14 cellular contexts compared by ENCODE assay signal in the genomic region with DNA sequence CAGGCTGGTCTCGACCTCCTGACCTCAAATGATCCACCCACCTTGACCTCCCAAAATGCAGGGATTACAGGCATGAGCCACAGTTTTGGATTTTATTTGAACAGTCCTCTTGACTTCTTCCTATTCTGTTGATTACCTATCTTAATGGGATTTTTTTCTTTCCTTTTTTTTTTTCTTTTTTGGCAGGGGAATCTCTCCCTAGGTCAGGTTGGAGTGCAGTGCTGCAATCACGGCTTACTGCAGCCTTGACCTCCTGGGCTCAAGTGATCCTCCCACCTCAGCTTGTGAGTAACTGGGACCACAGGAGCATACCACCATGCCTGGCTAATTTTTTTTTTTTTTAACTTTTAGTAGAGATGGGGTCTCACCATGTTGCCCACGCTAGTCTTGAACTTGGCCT. TPM values are rescaled to one million over a fixed set of nuclear protein-coding genes. Genes with fewer than 3 reads are reported as not detected.
DNase-seq lines count a peak whose midpoint lies in the region; ATAC-seq, FAIRE-seq and TF ChIP-seq lines count a peak whose summit lies in the region.
"Had no signal": no experiment of that assay in that cellular context is flagged by ENCODE, and none has a peak within 500 bp of the region (broad histone marks: within the 10 kb centered on the region; RNA-seq: fewer than 3 reads in every experiment).

No MANE protein-coding gene starts in this region.

- H3K4me3 Mint-ChIP-seq in activated B cell treated with CpG ODN at 0.5 μM for 24 hours = peak overlapping the region; percentile 47
- peak overlapping the region in 1 of 3 donors; percentile 21 for H3K4me3 Mint-ChIP-seq in T-cell

- H3K27ac ChIP-seq in HepG2 (ENCODE audit: extremely low read length, insufficient read depth, low read length) (no peak overlapping the region), right lobe of liver (no peak overlapping the region), hepatocyte (no peak overlapping the region), small intestine (ENCODE audit: low read depth in 1 of 2, low read length in 1 of 2) (no peak overlapping the region)
- H3K27ac ChIP-seq: SJCRH30 had no signal

- no peak overlapping the region for H3K9ac ChIP-seq in HepG2 (ENCODE audit: insufficient read depth, low read depth, low read length)

- CTCF ChIA-PET in HepG2 (lab: Yijun Ruan, JAX; ENCODE audit: low intra/inter-chr PET ratio, low total read pairs) (no interaction called here), activated B cell treated with CpG ODN at 0.5 μM for 24 hours (lab: Charles Lee) (interaction anchor here (1.9 kb wide), 1 partner anchor 52 kb away, joined by 5 read pairs; no protein-coding TSS in a partner anchor), T-cell (lab: Charles Lee) (interaction anchor here in 1 of 2 donors (0.7 kb wide), 1 partner anchor 334 kb away, joined by 3 read pairs; no protein-coding TSS in a partner anchor)

- H3K4me1 ChIP-seq in HepG2 (ENCODE audit: insufficient read depth, low read length) = peaks cover 67% of the 10 kb centered on the region
- peaks cover 0 to 7% (median 0%) of the 10 kb centered on the region in 4 donors for H3K4me1 ChIP-seq in right lobe of liver
- H3K4me1 ChIP-seq in hepatocyte (ENCODE audit: insufficient read depth) = peaks cover 11% of the 10 kb centered on the region
- H3K4me1 ChIP-seq in small intestine (ENCODE audit: control insufficient read depth in 2 of 2, insufficient read depth in 1 of 2, low read depth in 1 of 2, low read length in 1 of 2) = peaks cover 7 to 8% of the 10 kb centered on the region in 2 donors

- FAIRE-seq in HepG2 (lab: Jason Lieb, UNC) (no peak), GM19239 (lab: Jason Lieb, UNC) (no peak), small intestine (lab: Jason Lieb, UNC) (no peak)
- FAIRE-seq: D721Med had no signal

- intact Hi-C loops in HepG2 (cut with micrococcal nuclease; ENCODE audit: unreplicated experiment) (no loop called here), right lobe of liver (cut with DNase I) (no loop called here), activated B cell treated with CpG ODN at 0.5 μM for 24 hours (cut with micrococcal nuclease) (no loop called here)

- H2AFZ ChIP-seq in HepG2 (ENCODE audit: low read length) (no peak overlapping the region), hepatocyte (no peak overlapping the region)

- H3K4me3 ChIP-seq in HepG2 (replicated peaks in 1 of 3; ENCODE audit: insufficient read depth in 1 of 3, low read depth in 2 of 3, low read length in 3 of 3) (peak overlapping the region in 2 of 3 experiments; percentile 17 to 72; a peak in 1 of 6 replicates), right lobe of liver (no peak overlapping the region), hepatocyte (no peak overlapping the region), small intestine (ENCODE audit: low read depth in 1 of 2, low read length in 2 of 2) (no peak overlapping the region)
- H3K4me3 ChIP-seq: SJCRH30 had no signal

- DNase-seq in HepG2 (ENCODE audit: low spot score) = no peak
- DNase-seq in right lobe of liver = no peak
- no peak for DNase-seq in activated B cell treated with CpG ODN at 0.5 μM for 24 hours
- DNase-seq in hepatocyte (ENCODE audit: low spot score) = no peak
- DNase-seq in T-cell = no peak
- no peak for DNase-seq in GM19239 (ENCODE audit: insufficient read length, low spot score)
- no peak for DNase-seq in DMS79 treated with DMSO at 0.1 percent for 48 hours (lab: John Stamatoyannopoulos, UW)
- no peak for DNase-seq in small intestine
- DNase-seq: dorsolateral prefrontal cortex, GOT3, NCI-H1930, nucleus accumbens had no signal

- no peaks in the 10 kb centered on the region for H3K27me3 Mint-ChIP-seq in activated B cell treated with CpG ODN at 0.5 μM for 24 hours
- H3K27me3 Mint-ChIP-seq in T-cell = no peaks in the 10 kb centered on the region

- POLR2A ChIA-PET in HepG2 (lab: Yijun Ruan, JAX) (interaction anchor here (5.6 kb wide), 1 partner anchor 23 kb away, joined by 53 read pairs; the partner anchor contains the start of gene MOB1A), activated B cell treated with CpG ODN at 0.5 μM for 24 hours (lab: Charles Lee) (interaction anchor here (0.7 to 16.6 kb wide), 4 partner anchors 15 to 51 kb away, joined by 3 to 723 read pairs (median 4); partner anchors contain the start of gene MOB1A), T-cell (lab: Charles Lee) (interaction anchor here (0.6 kb wide), 2 partner anchors 630 to 1376 kb away, joined by 3 to 5 read pairs; no protein-coding TSS in a partner anchor)

- WGBS in HepG2 (ENCODE audit: low lambda C conversion rate) = 43% methylated on average over 3 of the region's 3 CpGs
- 78% methylated on average over 3 of the region's 3 CpGs for WGBS in right lobe of liver (ENCODE audit: insufficient coverage, low coverage, low lambda C conversion rate, missing lambda C conversion rate)
- WGBS in hepatocyte (ENCODE audit: low lambda C conversion rate, missing lambda C conversion rate) = 94% methylated on average over 3 of the region's 3 CpGs
- 78 to 84% (median 78%) methylated on average over 3 of the region's 3 CpGs for WGBS in small intestine, 3 donors

- BruUV-seq in HepG2 (replicated peaks; lab: Mats Ljungman, UMichigan) = no TSS peak

- no peaks in the 10 kb centered on the region for H3K9me2 ChIP-seq in hepatocyte (replicated peaks; ENCODE audit: insufficient read depth)

- H3K79me2 ChIP-seq in HepG2 (ENCODE audit: insufficient read depth, low read length) (peaks cover 70% of the 10 kb centered on the region), hepatocyte (peaks cover 66% of the 10 kb centered on the region)

- H3K9me3 ChIP-seq in HepG2 (ENCODE audit: low read length) (no peaks in the 10 kb centered on the region), right lobe of liver (no peaks in the 10 kb centered on the region), hepatocyte (ENCODE audit: low read depth) (no peaks in the 10 kb centered on the region), small intestine (ENCODE audit: control insufficient read depth, low read depth) (no peaks in the 10 kb centered on the region)
- H3K9me3 ChIP-seq: SJCRH30 had no signal

- H3K4me1 Mint-ChIP-seq in activated B cell treated with CpG ODN at 0.5 μM for 24 hours = peaks cover 53% of the 10 kb centered on the region
- H3K4me1 Mint-ChIP-seq in T-cell = peaks cover 51 to 56% (median 54%) of the 10 kb centered on the region in 3 donors

- ATAC-seq in HepG2 (no peak), right lobe of liver (no peak), activated B cell treated with CpG ODN at 0.5 μM for 24 hours (ENCODE audit: low read depth) (no peak), T-cell (replicated peaks in 1 of 4) (no peak)

- no peaks in the 10 kb centered on the region; a peak in 1 of 5 replicates for H3K27me3 ChIP-seq in HepG2 (ENCODE audit: control insufficient read depth in 1 of 2, insufficient read depth in 2 of 2, low read length in 2 of 2)
- no peaks in the 10 kb centered on the region for H3K27me3 ChIP-seq in right lobe of liver
- H3K27me3 ChIP-seq in hepatocyte = no peaks in the 10 kb centered on the region
- no peaks in the 10 kb centered on the region for H3K27me3 ChIP-seq in small intestine (ENCODE audit: control insufficient read depth in 2 of 2, insufficient read depth in 2 of 2, low read length in 2 of 2)
- H3K27me3 ChIP-seq: dorsolateral prefrontal cortex, SJCRH30 had no signal

- H3K9me3 Mint-ChIP-seq in activated B cell treated with CpG ODN at 0.5 μM for 24 hours (no peaks in the 10 kb centered on the region), T-cell (no peaks in the 10 kb centered on the region)

- H3K36me3 ChIP-seq in HepG2 (replicated peaks in 1 of 2; ENCODE audit: control insufficient read depth in 1 of 2, insufficient read depth in 2 of 2, low read length in 2 of 2) (peaks cover 1 to 29% of the 10 kb centered on the region in 2 experiments; a peak in 4 of 5 replicates), right lobe of liver (no peaks in the 10 kb centered on the region), hepatocyte (replicated peaks; ENCODE audit: insufficient read depth, low read depth) (no peaks in the 10 kb centered on the region), small intestine (ENCODE audit: control insufficient read depth in 2 of 2, insufficient read depth in 2 of 2, low read length in 2 of 2) (no peaks in the 10 kb centered on the region)

- TF ChIP-seq EP300 in HepG2 (IDR thresholded peaks at IDR 0.05; ENCODE audit: low read depth in 2 of 2, low read length in 2 of 2) (no peak), HepG2 (CRISPR knock-in tag; IDR thresholded peaks at IDR 0.05; ENCODE audit: borderline replicate concordance) (no peak)

- no peak for TF ChIP-seq RAD21 in HepG2 (CRISPR knock-in tag; IDR thresholded peaks at IDR 0.05)

- H3K27ac Mint-ChIP-seq in activated B cell treated with CpG ODN at 0.5 μM for 24 hours = no peak overlapping the region
- peak overlapping the region in 1 of 2 donors; percentile 78 for H3K27ac Mint-ChIP-seq in T-cell

- TF ChIP-seq POLR2A in HepG2 (IDR thresholded peaks at IDR 0.05; ENCODE audit: insufficient read depth in 1 of 2, low read depth in 2 of 2, low read length in 2 of 2) (no peak), right lobe of liver (IDR thresholded peaks at IDR 0.05) (no peak)

- no peak for TF ChIP-seq CTCF in HepG2 (CRISPR knock-in tag; IDR thresholded peaks at IDR 0.05)
- no peak for TF ChIP-seq CTCF in right lobe of liver (IDR thresholded peaks at IDR 0.05)
- no peak for TF ChIP-seq CTCF in activated B cell treated with CpG ODN at 0.5 μM for 24 hours (IDR thresholded peaks at IDR 0.05)
- no peak for TF ChIP-seq CTCF in hepatocyte (IDR thresholded peaks at IDR 0.05; ENCODE audit: poor library complexity)

- peaks cover 59% of the 10 kb centered on the region for H3K36me3 Mint-ChIP-seq in activated B cell treated with CpG ODN at 0.5 μM for 24 hours (ENCODE audit: low read depth)
- H3K36me3 Mint-ChIP-seq in T-cell = no peaks in the 10 kb centered on the region

- peak overlapping the region; percentile 73 for H3K4me2 ChIP-seq in HepG2 (ENCODE audit: low read depth, low read length)
- H3K4me2 ChIP-seq in hepatocyte = peak overlapping the region; percentile 78

- H4K20me1 ChIP-seq in HepG2 (ENCODE audit: insufficient read depth, low read length) (peaks cover 62% of the 10 kb centered on the region), hepatocyte (ENCODE audit: insufficient read depth, poor library complexity, severe bottlenecking) (peaks cover 62% of the 10 kb centered on the region)

- in situ Hi-C loops in HepG2 (cut with HindIII; ENCODE audit: extremely low pct_ligation_motif_present, low pct_unique_long_range_greater_than_20kb) = no loop called here

RNA-seq across cellular contexts. Expression of gene MTHFD2, which starts 2.8 kb away (rescaled TPM):
- total RNA-seq in HepG2 (2016; rRNA removed; fragmentation: Illumina TruSeq; extraction: Trizol) = 188 and 281 TPM in 2 replicates
- 38.9 and 41.2 TPM in 2 replicates for total RNA-seq in HepG2 (2016; cell fraction: cytosol; rRNA removed; fragmentation: Illumina TruSeq; extraction: Trizol; ENCODE audit: low read depth)
- 188 and 279 TPM in 2 replicates for total RNA-seq in HepG2 (2016; cell fraction: insoluble cytoplasmic fraction; rRNA removed; fragmentation: Illumina TruSeq; extraction: Trizol)
- 132 and 142 TPM in 2 replicates for total RNA-seq in HepG2 (2016; cell fraction: membrane; rRNA removed; fragmentation: Illumina TruSeq; extraction: Trizol)
- total RNA-seq in HepG2 (2016; cell fraction: nucleus; rRNA removed; fragmentation: Illumina TruSeq; extraction: Trizol) = 70.7 and 79.0 TPM in 2 replicates
- 197 and 269 TPM in 2 replicates for polyA plus RNA-seq in HepG2 (2011; rRNA removed)
- 162 and 205 TPM in 2 replicates for polyA plus RNA-seq in HepG2 (2011; cell fraction: cytosol; rRNA removed)
- 88.5 and 89.7 TPM in 2 replicates for polyA plus RNA-seq in HepG2 (2011; cell fraction: nucleus; rRNA removed)
- 224 and 287 TPM in 2 replicates for polyA plus RNA-seq in HepG2 (2012)
- polyA plus RNA-seq in HepG2 (2016; cell fraction: cytosol; fragmentation: Illumina TruSeq; extraction: Trizol; ENCODE audit: low read depth) = 31.0 and 33.2 TPM in 2 replicates
- polyA plus RNA-seq in HepG2 (2016; cell fraction: insoluble cytoplasmic fraction; fragmentation: Illumina TruSeq; extraction: Trizol; ENCODE audit: low read depth) = 225 and 240 TPM in 2 replicates
- 83.1 and 83.6 TPM in 2 replicates for polyA plus RNA-seq in HepG2 (2016; cell fraction: membrane; fragmentation: Illumina TruSeq; extraction: Trizol; ENCODE audit: low read depth)
- 100 and 101 TPM in 2 replicates for polyA plus RNA-seq in HepG2 (2016; cell fraction: nucleus; fragmentation: Illumina TruSeq; extraction: Trizol; ENCODE audit: insufficient read depth, low read depth)
- polyA minus RNA-seq in HepG2 (2011; rRNA and poly(A)+ RNA removed; ENCODE audit: low replicate concordance) = 148 and 336 TPM in 2 replicates
- 201 and 205 TPM in 2 replicates for polyA minus RNA-seq in HepG2 (2011; cell fraction: cytosol; rRNA and poly(A)+ RNA removed)
- 97.9 and 128 TPM in 2 replicates for polyA minus RNA-seq in HepG2 (2011; cell fraction: nucleus; rRNA and poly(A)+ RNA removed)
- 1 to 10 TPM in 5 of 6 experiments, under 1 TPM in 1; 0.31 to 7.4 (median 2.0) TPM for total RNA-seq in right lobe of liver
- total RNA-seq in activated B cell treated with CpG ODN at 0.5 μM for 24 hours = 135 and 150 TPM in 2 replicates
- total RNA-seq in hepatocyte = 126 and 142 TPM in 2 replicates
- polyA plus RNA-seq in hepatocyte = 40.1 TPM in 2 replicates
- 10 to 100 TPM; 26.3 to 59.3 (median 47.9) TPM for total RNA-seq in T-cell
- 100 to 1,000 TPM in 1 of 3 donors, 10 to 100 TPM in 1, 1 to 10 TPM in 1; 8.1 to 114 (median 12.4) TPM for polyA plus RNA-seq in small intestine

RNA-seq across cellular contexts. Expression of gene MOB1A, which starts 22.5 kb away (rescaled TPM):
- total RNA-seq in HepG2 (2016; rRNA removed; fragmentation: Illumina TruSeq; extraction: Trizol) (139 and 217 TPM in 2 replicates), right lobe of liver (10 to 100 TPM; 29.8 to 48.0 (median 32.9) TPM), activated B cell treated with CpG ODN at 0.5 μM for 24 hours (314 and 318 TPM in 2 replicates), hepatocyte (100 and 118 TPM in 2 replicates), T-cell (100 to 1,000 TPM; 131 to 156 (median 138) TPM)
- 26.2 and 34.3 TPM in 2 replicates for total RNA-seq in HepG2 (2016; cell fraction: cytosol; rRNA removed; fragmentation: Illumina TruSeq; extraction: Trizol; ENCODE audit: low read depth)
- 135 and 223 TPM in 2 replicates for total RNA-seq in HepG2 (2016; cell fraction: insoluble cytoplasmic fraction; rRNA removed; fragmentation: Illumina TruSeq; extraction: Trizol)
- 73.7 and 77.9 TPM in 2 replicates for total RNA-seq in HepG2 (2016; cell fraction: membrane; rRNA removed; fragmentation: Illumina TruSeq; extraction: Trizol)
- total RNA-seq in HepG2 (2016; cell fraction: nucleus; rRNA removed; fragmentation: Illumina TruSeq; extraction: Trizol) = 58.0 and 69.5 TPM in 2 replicates
- polyA plus RNA-seq in HepG2 (2011; rRNA removed) (33.2 and 48.2 TPM in 2 replicates), hepatocyte (43.3 and 47.2 TPM in 2 replicates), small intestine (10 to 100 TPM; 41.3 to 50.1 (median 43.9) TPM)
- polyA plus RNA-seq in HepG2 (2011; cell fraction: cytosol; rRNA removed) = 17.6 and 27.6 TPM in 2 replicates
- 10.7 and 17.1 TPM in 2 replicates for polyA plus RNA-seq in HepG2 (2011; cell fraction: nucleus; rRNA removed)
- 42.5 and 50.3 TPM in 2 replicates for polyA plus RNA-seq in HepG2 (2012)
- 18.1 and 21.3 TPM in 2 replicates for polyA plus RNA-seq in HepG2 (2016; cell fraction: cytosol; fragmentation: Illumina TruSeq; extraction: Trizol; ENCODE audit: low read depth)
- 128 and 131 TPM in 2 replicates for polyA plus RNA-seq in HepG2 (2016; cell fraction: insoluble cytoplasmic fraction; fragmentation: Illumina TruSeq; extraction: Trizol; ENCODE audit: low read depth)
- polyA plus RNA-seq in HepG2 (2016; cell fraction: membrane; fragmentation: Illumina TruSeq; extraction: Trizol; ENCODE audit: low read depth) = 35.8 and 42.0 TPM in 2 replicates
- 52.2 and 58.5 TPM in 2 replicates for polyA plus RNA-seq in HepG2 (2016; cell fraction: nucleus; fragmentation: Illumina TruSeq; extraction: Trizol; ENCODE audit: insufficient read depth, low read depth)
- 17.0 and 33.6 TPM in 2 replicates for polyA minus RNA-seq in HepG2 (2011; rRNA and poly(A)+ RNA removed; ENCODE audit: low replicate concordance)
- polyA minus RNA-seq in HepG2 (2011; cell fraction: cytosol; rRNA and poly(A)+ RNA removed) = 28.0 and 36.2 TPM in 2 replicates
- polyA minus RNA-seq in HepG2 (2011; cell fraction: nucleus; rRNA and poly(A)+ RNA removed) = 30.4 and 30.7 TPM in 2 replicates

RNA-seq across cellular contexts. Expression of gene BOLA3, which starts 53.5 kb away (rescaled TPM):
- 170 and 172 TPM in 2 replicates for total RNA-seq in HepG2 (2016; rRNA removed; fragmentation: Illumina TruSeq; extraction: Trizol)
- 719 and 870 TPM in 2 replicates for total RNA-seq in HepG2 (2016; cell fraction: cytosol; rRNA removed; fragmentation: Illumina TruSeq; extraction: Trizol; ENCODE audit: low read depth)
- total RNA-seq in HepG2 (2016; cell fraction: insoluble cytoplasmic fraction; rRNA removed; fragmentation: Illumina TruSeq; extraction: Trizol) = 161 and 184 TPM in 2 replicates
- total RNA-seq in HepG2 (2016; cell fraction: membrane; rRNA removed; fragmentation: Illumina TruSeq; extraction: Trizol) = 416 and 482 TPM in 2 replicates
- 51.5 and 52.9 TPM in 2 replicates for total RNA-seq in HepG2 (2016; cell fraction: nucleus; rRNA removed; fragmentation: Illumina TruSeq; extraction: Trizol)
- 59.1 and 89.7 TPM in 2 replicates for polyA plus RNA-seq in HepG2 (2011; rRNA removed)
- polyA plus RNA-seq in HepG2 (2011; cell fraction: cytosol; rRNA removed) = 70.2 and 71.9 TPM in 2 replicates
- polyA plus RNA-seq in HepG2 (2011; cell fraction: nucleus; rRNA removed) = 16.6 and 17.4 TPM in 2 replicates
- polyA plus RNA-seq in HepG2 (2012) = 58.8 and 77.2 TPM in 2 replicates
- 917 and 1,024 TPM in 2 replicates for polyA plus RNA-seq in HepG2 (2016; cell fraction: cytosol; fragmentation: Illumina TruSeq; extraction: Trizol; ENCODE audit: low read depth)
- 174 and 187 TPM in 2 replicates for polyA plus RNA-seq in HepG2 (2016; cell fraction: insoluble cytoplasmic fraction; fragmentation: Illumina TruSeq; extraction: Trizol; ENCODE audit: low read depth)
- 432 and 498 TPM in 2 replicates for polyA plus RNA-seq in HepG2 (2016; cell fraction: membrane; fragmentation: Illumina TruSeq; extraction: Trizol; ENCODE audit: low read depth)
- polyA plus RNA-seq in HepG2 (2016; cell fraction: nucleus; fragmentation: Illumina TruSeq; extraction: Trizol; ENCODE audit: insufficient read depth, low read depth) = 94.6 and 103 TPM in 2 replicates
- 8.3 and 15.8 TPM in 2 replicates for polyA minus RNA-seq in HepG2 (2011; rRNA and poly(A)+ RNA removed; ENCODE audit: low replicate concordance)
- polyA minus RNA-seq in HepG2 (2011; cell fraction: cytosol; rRNA and poly(A)+ RNA removed) = 12.3 and 18.9 TPM in 2 replicates
- 10.9 and 11.2 TPM in 2 replicates for polyA minus RNA-seq in HepG2 (2011; cell fraction: nucleus; rRNA and poly(A)+ RNA removed)
- total RNA-seq in right lobe of liver = 10 to 100 TPM; 14.6 to 58.6 (median 16.0) TPM
- 18.8 and 19.1 TPM in 2 replicates for total RNA-seq in activated B cell treated with CpG ODN at 0.5 μM for 24 hours
- 43.8 and 60.3 TPM in 2 replicates for total RNA-seq in hepatocyte
- polyA plus RNA-seq in hepatocyte = 49.0 and 56.3 TPM in 2 replicates
- total RNA-seq in T-cell = 10 to 100 TPM; 13.7 to 16.0 (median 15.5) TPM
- polyA plus RNA-seq in small intestine = 10 to 100 TPM; 57.3 to 75.8 (median 62.8) TPM

Comparison
In these comparisons a context has a peak if more than half of its experiments do, and no peak if none do; other contexts are left out.
1. H3K4me3 ChIP-seq: peak in HepG2 (2 of 3); none in right lobe of liver (0 of 3), hepatocyte (single experiment) and small intestine (0 of 2).